23 cellular contexts compared by ENCODE assay signal in the genomic region with DNA sequence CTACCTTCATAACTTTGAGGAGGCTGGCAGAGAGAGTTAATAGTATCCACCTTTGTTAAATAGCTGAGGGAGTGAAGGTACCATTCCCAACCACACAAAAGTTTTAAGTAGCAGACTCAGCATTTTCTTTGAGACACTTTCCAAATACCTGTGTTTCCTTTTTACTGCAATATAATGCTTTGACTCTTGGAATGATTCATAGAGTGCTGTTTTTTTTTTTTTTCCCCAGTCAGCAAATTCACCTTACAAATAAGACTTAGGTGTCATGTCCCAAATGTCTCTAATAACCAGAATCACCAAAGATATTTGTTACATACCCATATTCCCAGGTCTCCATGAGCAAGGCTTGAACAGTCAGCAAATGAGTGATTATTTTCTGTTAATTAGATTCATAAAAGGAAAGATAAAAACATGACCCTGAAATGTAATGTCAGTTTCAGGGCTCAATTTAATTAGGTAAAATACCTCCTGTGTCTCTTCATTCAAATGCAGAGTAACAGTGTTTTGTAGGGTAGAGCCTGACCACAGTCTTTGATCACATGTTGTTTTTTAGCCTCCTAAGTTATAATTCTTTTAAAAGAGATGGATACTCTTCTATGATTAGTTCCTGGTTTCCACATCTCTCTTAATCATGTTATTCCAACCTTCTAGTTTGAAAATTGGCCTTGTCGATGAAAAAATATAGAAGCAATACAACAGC. TPM values are rescaled to one million over a fixed set of nuclear protein-coding genes. Genes with fewer than 3 reads are reported as not detected.
"Had no signal": no experiment of that assay in that cellular context is flagged by ENCODE, and none has a peak within 500 bp of the region (broad histone marks: within the 10 kb centered on the region; RNA-seq: fewer than 3 reads in every experiment).

No MANE protein-coding gene starts in this region.

- H3K27ac ChIP-seq: KMS-11, SJSA1, SK-N-MC had no signal

- H3K9ac ChIP-seq: KMS-11 had no signal

- H3K4me3 ChIP-seq: SJSA1, SK-N-MC had no signal

- DNase-seq: Kasumi-1, MM.1S, NCI-H1092 treated with DMSO at 0.1 percent for 48 hours, NCI-H1436, NCI-H187, NCI-H2029, NCI-H2081 treated with DMSO at 0.1 percent for 48 hours, NCI-H2171, NCI-H226, NCI-H446, NCI-H510A, NCI-H524 treated with DMSO at 0.1 percent for 48 hours, NCI-H69, NCI-H774, Right ventricle myocardium superior, RPMI8226, SIG-M5 had no signal

- H3K36me3 ChIP-seq: SJSA1 had no signal

- H3K4me2 ChIP-seq: KMS-11 had no signal

- H3K4me1 ChIP-seq: SJSA1 had no signal

- FAIRE-seq: RCC 7860 had no signal

- H3K9me3 ChIP-seq: SJSA1 had no signal

- H3K27me3 ChIP-seq: SJSA1 had no signal

RNA-seq across cellular contexts. Expression of gene SLC5A7, which starts 39.9 kb away (rescaled TPM):
- total RNA-seq: HT-29, M059J, SJSA1 had no signal
